Comparison of ENCODE assay signal across 8 cellular contexts in genomic region chr15:66765478-66766281, GRCh38.
A peak's percentile ranks its signal among the peaks of the same experiment; 100 is the strongest.
DNase-seq lines count a peak whose midpoint lies in the region; ATAC-seq and TF ChIP-seq lines count a peak whose summit lies in the region.

No MANE protein-coding gene starts in this region.

- intact Hi-C loops in Right ventricle myocardium superior (cut with DNase I) (no loop called here), cardiac septum (cut with DNase I) (no loop called here), ascending aorta (cut with DNase I) (no loop called here), mucosa of descending colon (cut with DNase I, micrococcal nuclease) (no loop called here)

- peaks cover 31 to 70% of the 10 kb centered on the region in 2 donors for H3K4me1 ChIP-seq in ascending aorta
- H3K4me1 ChIP-seq in mucosa of descending colon (ENCODE audit: low read depth) = peaks cover 40% of the 10 kb centered on the region

- no peak for TF ChIP-seq CTCF in ascending aorta (IDR thresholded peaks at IDR 0.05)
- no peak for TF ChIP-seq CTCF in mucosa of descending colon (IDR thresholded peaks at IDR 0.05)

- H3K9me3 ChIP-seq in ascending aorta = no peaks in the 10 kb centered on the region
- H3K9me3 ChIP-seq in mucosa of descending colon = no peaks in the 10 kb centered on the region

- no peak for ATAC-seq in Right ventricle myocardium superior (ENCODE audit: poor library complexity)
- ATAC-seq in mucosa of descending colon = peak; percentile 66

- no peak overlapping the region for H3K4me3 ChIP-seq in ascending aorta
- H3K4me3 ChIP-seq in mucosa of descending colon = no peak overlapping the region

- H3K36me3 ChIP-seq in ascending aorta (no peaks in the 10 kb centered on the region), mucosa of descending colon (ENCODE audit: low read depth) (no peaks in the 10 kb centered on the region)

- DNase-seq in Right ventricle myocardium superior = peak; percentile 59
- no peak for DNase-seq in cardiac septum (ENCODE audit: low spot score)
- DNase-seq in KG1 (lab: John Stamatoyannopoulos, UW) = peak; percentile 53
- peak in 1 of 2 donors; percentile 78 for DNase-seq in ascending aorta (ENCODE audit: low spot score in 2 of 2)
- DNase-seq in mucosa of descending colon = peak; percentile 62 to 73 (median 66)
- no peak for DNase-seq in ecto neural progenitor cell (ENCODE audit: low spot score)
- DNase-seq in activated CD4-positive, alpha-beta T cell treated with anti-CD3 and anti-CD28 coated beads for 48 hours = no peak
- DNase-seq in activated naive CD4-positive, alpha-beta T cell treated with Interleukin-2 at 50 U/mL for 16 hours = no peak

- peak overlapping the region; percentile 76 to 95 for H3K27ac ChIP-seq in ascending aorta

- no peaks in the 10 kb centered on the region for H3K27me3 ChIP-seq in ascending aorta

Comparison
In these comparisons a context has a peak if more than half of its experiments do, and no peak if none do; other contexts are left out.
1. DNase-seq: peak in Right ventricle myocardium superior (single experiment), KG1 (single experiment) and mucosa of descending colon (3 of 3); none in cardiac septum (single experiment), ecto neural progenitor cell (single experiment), activated CD4-positive, alpha-beta T cell treated with anti-CD3 and anti-CD28 coated beads for 48 hours (single experiment) and activated naive CD4-positive, alpha-beta T cell treated with Interleukin-2 at 50 U/mL for 16 hours (single experiment).